1 cellular context compared by ENCODE assay signal in genomic region chr17:39400547-39401411, GRCh38.
TF ChIP-seq lines count a peak whose summit lies in the region.

No MANE protein-coding gene starts in this region.

TF ChIP-seq in H1, 55 proteins besides CTCF, POLR2A, EP300 and RAD21 (continued from another document):
- TF ChIP-seq EZH2 (IDR thresholded peaks at IDR 0.05; ENCODE audit: low read depth, low read length, severe bottlenecking) (peak; percentile 3), KDM4A (IDR thresholded peaks at IDR 0.05; ENCODE audit: low read depth, low read length, severe bottlenecking) (peak; percentile 19), YY1 (IDR thresholded peaks at IDR 0.05; ENCODE audit: low read depth, low read length) (0 out of 2 replicates have a peak, but pooled peaks have one; percentile 35), SIX5 (IDR thresholded peaks at IDR 0.05; ENCODE audit: low read depth, low read length) (no peak)
- TF ChIP-seq, protein P1, sequence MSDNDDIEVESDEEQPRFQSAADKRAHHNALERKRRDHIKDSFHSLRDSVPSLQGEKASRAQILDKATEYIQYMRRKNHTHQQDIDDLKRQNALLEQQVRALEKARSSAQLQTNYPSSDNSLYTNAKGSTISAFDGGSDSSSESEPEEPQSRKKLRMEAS (IDR thresholded peaks at IDR 0.05), result no peak
